8 cellular contexts compared by ENCODE assay signal in the genomic region with DNA sequence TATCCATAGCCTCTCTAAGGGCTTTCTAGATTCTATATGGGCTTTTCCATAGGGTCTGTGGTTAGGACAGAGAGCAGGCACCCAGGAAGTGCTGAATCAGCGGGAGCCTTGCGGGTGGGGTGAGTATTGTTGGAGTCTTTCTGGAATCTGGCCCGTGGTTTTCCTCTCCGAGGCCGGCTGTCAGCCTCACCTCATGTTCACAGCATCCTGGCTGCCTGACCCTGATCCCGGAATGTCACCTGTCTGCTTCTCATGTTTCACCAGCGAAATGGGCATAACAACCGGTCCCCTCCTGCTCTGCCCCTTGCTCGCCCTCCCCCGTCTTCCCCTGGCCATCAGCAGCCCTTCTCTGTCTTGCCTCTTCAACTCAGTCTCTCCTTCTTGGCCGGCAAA. TPM values are rescaled to one million over a fixed set of nuclear protein-coding genes. Genes with fewer than 3 reads are reported as not detected.
DNase-seq lines count a peak whose midpoint lies in the region; ATAC-seq and TF ChIP-seq lines count a peak whose summit lies in the region.

No MANE protein-coding gene starts in this region.

- H3K9me3 Mint-ChIP-seq in activated naive CD4-positive, alpha-beta T cell treated with anti-CD3 and anti-CD28 coated beads, Interleukin-2, amount 50 U/mL, for 72 hours = no peaks in the 10 kb centered on the region
- H3K9me3 Mint-ChIP-seq in activated naive CD4-positive, alpha-beta T cell treated with anti-CD3 and anti-CD28 coated beads, Interleukin-2, amount 10 ng/mL, durations not matched to agents 7 days and 5 days = no peaks in the 10 kb centered on the region
- no peaks in the 10 kb centered on the region for H3K9me3 Mint-ChIP-seq in type B pancreatic cell

- ATAC-seq in activated naive CD4-positive, alpha-beta T cell treated with anti-CD3 and anti-CD28 coated beads, Interleukin-2, amount 50 U/mL, for 72 hours = no peak
- ATAC-seq in GM18870 (IDR thresholded peaks at IDR 0.05; ENCODE audit: unreplicated experiment) = no peak

- H3K27ac Mint-ChIP-seq in activated naive CD4-positive, alpha-beta T cell treated with anti-CD3 and anti-CD28 coated beads, Interleukin-2, amount 50 U/mL, for 72 hours = peak overlapping the region; percentile 79 to 96
- H3K27ac Mint-ChIP-seq in activated naive CD4-positive, alpha-beta T cell treated with anti-CD3 and anti-CD28 coated beads, Interleukin-2, amount 10 ng/mL, durations not matched to agents 7 days and 5 days = no peak overlapping the region
- peak overlapping the region; percentile 8 for H3K27ac Mint-ChIP-seq in type B pancreatic cell

- no peak overlapping the region for H3K4me3 Mint-ChIP-seq in activated naive CD4-positive, alpha-beta T cell treated with anti-CD3 and anti-CD28 coated beads, Interleukin-2, amount 10 ng/mL, durations not matched to agents 7 days and 5 days
- H3K4me3 Mint-ChIP-seq in type B pancreatic cell = no peak overlapping the region

- H3K27me3 Mint-ChIP-seq in activated naive CD4-positive, alpha-beta T cell treated with anti-CD3 and anti-CD28 coated beads, Interleukin-2, amount 10 ng/mL, durations not matched to agents 7 days and 5 days = no peaks in the 10 kb centered on the region
- no peaks in the 10 kb centered on the region for H3K27me3 Mint-ChIP-seq in type B pancreatic cell

- DNase-seq in activated naive CD4-positive, alpha-beta T cell treated with anti-CD3 and anti-CD28 coated beads, Interleukin-2, amount 50 U/mL, for 72 hours (ENCODE audit: low spot score in 2 of 2) = no peak
- DNase-seq in activated naive CD4-positive, alpha-beta T cell treated with anti-CD3 and anti-CD28 coated beads, Interleukin-2, amount 10 ng/mL, durations not matched to agents 7 days and 5 days = no peak
- DNase-seq in type B pancreatic cell (ENCODE audit: extremely low spot score, unreplicated experiment) (no peak), NCI-H1092 treated with DMSO at 0.1 percent for 48 hours (lab: John Stamatoyannopoulos, UW) (no peak)
- DNase-seq in stimulated activated CD4-positive, alpha-beta T cell treated with anti-CD3 and anti-CD28 coated beads, Interleukin-4, amount 100 ng/mL, for 1 hour = no peak

- peak overlapping the region; percentile 93 for H3K27ac ChIP-seq in angular gyrus (ENCODE audit: low read depth, low read length)
- peak overlapping the region; percentile 69 for H3K27ac ChIP-seq in layer of hippocampus (ENCODE audit: low read depth, low read length)

- no peaks in the 10 kb centered on the region for H3K27me3 ChIP-seq in layer of hippocampus (ENCODE audit: control insufficient read depth, insufficient read depth, low read length)

- peaks cover 79% of the 10 kb centered on the region for H3K4me1 Mint-ChIP-seq in activated naive CD4-positive, alpha-beta T cell treated with anti-CD3 and anti-CD28 coated beads, Interleukin-2, amount 10 ng/mL, durations not matched to agents 7 days and 5 days
- H3K4me1 Mint-ChIP-seq in type B pancreatic cell (ENCODE audit: unreplicated experiment) = peaks cover 17% of the 10 kb centered on the region

- CTCF ChIA-PET in activated naive CD4-positive, alpha-beta T cell treated with anti-CD3 and anti-CD28 coated beads, Interleukin-2, amount 10 ng/mL, durations not matched to agents 7 days and 5 days (lab: Charles Lee) = interaction anchor here (1.0 kb wide), 1 partner anchor 27 kb away, joined by 3 read pairs; no protein-coding TSS in a partner anchor

- TF ChIP-seq CTCF in type B pancreatic cell (conservative IDR thresholded peaks at IDR 0.05) = no peak

- H3K36me3 Mint-ChIP-seq in activated naive CD4-positive, alpha-beta T cell treated with anti-CD3 and anti-CD28 coated beads, Interleukin-2, amount 50 U/mL, for 72 hours = peaks cover 0 to 5% of the 10 kb centered on the region in 2 donors
- H3K36me3 Mint-ChIP-seq in activated naive CD4-positive, alpha-beta T cell treated with anti-CD3 and anti-CD28 coated beads, Interleukin-2, amount 10 ng/mL, durations not matched to agents 7 days and 5 days = no peaks in the 10 kb centered on the region
- H3K36me3 Mint-ChIP-seq in type B pancreatic cell = no peaks in the 10 kb centered on the region

RNA-seq across cellular contexts. Expression of a gene that starts 36.5 kb away (rescaled TPM):
- 1,000 to 10,000 TPM; 1,025 to 1,076 TPM for total RNA-seq in activated naive CD4-positive, alpha-beta T cell treated with anti-CD3 and anti-CD28 coated beads, Interleukin-2, amount 50 U/mL, for 72 hours
- 95.9 and 130 TPM in 2 replicates for total RNA-seq in type B pancreatic cell (ENCODE audit: low replicate concordance)

RNA-seq across cellular contexts. Expression of a gene that starts 44.5 kb away (rescaled TPM):
- 10 to 100 TPM; 20.7 to 26.6 TPM for total RNA-seq in activated naive CD4-positive, alpha-beta T cell treated with anti-CD3 and anti-CD28 coated beads, Interleukin-2, amount 50 U/mL, for 72 hours
- total RNA-seq in type B pancreatic cell (ENCODE audit: low replicate concordance) = 30.6 and 34.3 TPM in 2 replicates
